Comparison of ENCODE assay signal across 1 cellular context in the genomic region with DNA sequence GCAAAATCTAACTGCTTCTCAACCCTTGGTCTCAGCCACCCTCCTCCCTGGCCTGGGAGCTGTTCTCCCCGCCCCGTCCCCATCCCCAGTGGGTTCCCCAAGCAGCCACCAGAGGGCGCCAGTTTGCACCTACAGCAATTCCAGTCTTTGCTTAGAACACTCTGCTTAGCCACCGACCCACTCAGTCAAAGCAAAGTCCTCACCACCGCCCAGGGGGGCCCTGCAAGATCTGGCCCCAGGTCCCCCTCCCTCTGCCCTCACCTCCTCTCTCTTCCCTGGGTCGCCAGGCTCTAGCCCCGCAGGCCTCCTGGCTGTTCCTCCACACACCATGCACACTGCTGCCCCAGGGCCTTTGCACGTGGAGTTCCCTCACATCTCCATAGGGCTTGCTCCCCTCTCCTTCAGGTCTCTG.
TF ChIP-seq lines count a peak whose summit lies in the region.

No MANE protein-coding gene starts in this region.

TF ChIP-seq in endothelial cell of umbilical vein, 7 proteins besides CTCF, POLR2A, EP300 and RAD21:
- no peak for TF ChIP-seq JUN (IDR thresholded peaks at IDR 0.05; ENCODE audit: borderline replicate concordance, insufficient read depth, insufficient read length, low read depth)
- no peak for TF ChIP-seq GATA2 (IDR thresholded peaks at IDR 0.05; ENCODE audit: insufficient read depth, insufficient read length, low read depth, low read length)
- TF ChIP-seq, protein P1, sequence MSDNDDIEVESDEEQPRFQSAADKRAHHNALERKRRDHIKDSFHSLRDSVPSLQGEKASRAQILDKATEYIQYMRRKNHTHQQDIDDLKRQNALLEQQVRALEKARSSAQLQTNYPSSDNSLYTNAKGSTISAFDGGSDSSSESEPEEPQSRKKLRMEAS (IDR thresholded peaks at IDR 0.05; ENCODE audit: insufficient read depth, insufficient read length), result no peak
- TF ChIP-seq EZH2 (IDR thresholded peaks at IDR 0.05; ENCODE audit: borderline replicate concordance, low read depth, low read length, severe bottlenecking), result no peak
- no peak for TF ChIP-seq POLR2AphosphoS5 (IDR thresholded peaks at IDR 0.05; ENCODE audit: insufficient read depth, low read depth, low read length)
- no peak for TF ChIP-seq FOS (IDR thresholded peaks at IDR 0.05; ENCODE audit: borderline replicate concordance, insufficient read depth, low read length)
- TF ChIP-seq MYC (IDR thresholded peaks at IDR 0.05; ENCODE audit: low read depth, low read length), result no peak
